15 cellular contexts compared by ENCODE assay signal in genomic region chr18:74065366-74065765, GRCh38.
"Had no signal": no experiment of that assay in that cellular context is flagged by ENCODE, and none has a peak within 500 bp of the region (broad histone marks: within the 10 kb centered on the region; RNA-seq: fewer than 3 reads in every experiment).

No MANE protein-coding gene starts in this region.

- H3K9me3 Mint-ChIP-seq: nephron progenitor cell; stimulated activated memory B cell treated with anti-CD40 and anti-IgM and Interleukin-4, amounts not matched to agents 10 μg/mL and 1 μg/mL and 100 μg/mL, for 72 hours had no signal

- H3K9me3 ChIP-seq: body of pancreas, heart right ventricle, spleen, upper lobe of right lung had no signal

- DNase-seq: activated CD4-positive, alpha-beta T cell treated with anti-CD3 and anti-CD28 coated beads, Interleukin-2, amount 50 U/mL, for 4 hours; activated CD8-positive, alpha-beta memory T cell treated with anti-CD3 and anti-CD28 coated beads, Interleukin-2, amount 50 U/mL, for 48 hours; activated effector memory CD4-positive, alpha-beta T cell treated with Interleukin-2 at 50 U/mL for 16 hours; body of pancreas; central memory CD4-positive, alpha-beta T cell; cortex of kidney; effector memory CD4-positive, alpha-beta T cell; heart right ventricle; nephron progenitor cell; spleen; upper lobe of right lung had no signal

- H3K36me3 Mint-ChIP-seq: stimulated activated memory B cell treated with anti-CD40 and anti-IgM and Interleukin-4, amounts not matched to agents 10 μg/mL and 1 μg/mL and 100 μg/mL, for 72 hours had no signal

- H3K4me1 ChIP-seq: upper lobe of right lung had no signal

- ATAC-seq: body of pancreas, heart right ventricle, left lobe of liver, sciatic nerve, upper lobe of right lung had no signal

- H3K4me3 Mint-ChIP-seq: nephron progenitor cell; stimulated activated memory B cell treated with anti-CD40 and anti-IgM and Interleukin-4, amounts not matched to agents 10 μg/mL and 1 μg/mL and 100 μg/mL, for 72 hours had no signal

- H3K4me3 ChIP-seq: body of pancreas, heart right ventricle, SK-N-MC, spleen, upper lobe of right lung had no signal

- H3K27ac ChIP-seq: body of pancreas, heart right ventricle, SK-N-MC, upper lobe of right lung had no signal

- H3K27me3 ChIP-seq: upper lobe of right lung had no signal

- H3K27ac Mint-ChIP-seq: nephron progenitor cell; stimulated activated memory B cell treated with anti-CD40 and anti-IgM and Interleukin-4, amounts not matched to agents 10 μg/mL and 1 μg/mL and 100 μg/mL, for 72 hours had no signal

- H3K36me3 ChIP-seq: heart right ventricle, spleen, upper lobe of right lung had no signal
